Comparison of ENCODE assay signal across 9 cellular contexts in the genomic region with DNA sequence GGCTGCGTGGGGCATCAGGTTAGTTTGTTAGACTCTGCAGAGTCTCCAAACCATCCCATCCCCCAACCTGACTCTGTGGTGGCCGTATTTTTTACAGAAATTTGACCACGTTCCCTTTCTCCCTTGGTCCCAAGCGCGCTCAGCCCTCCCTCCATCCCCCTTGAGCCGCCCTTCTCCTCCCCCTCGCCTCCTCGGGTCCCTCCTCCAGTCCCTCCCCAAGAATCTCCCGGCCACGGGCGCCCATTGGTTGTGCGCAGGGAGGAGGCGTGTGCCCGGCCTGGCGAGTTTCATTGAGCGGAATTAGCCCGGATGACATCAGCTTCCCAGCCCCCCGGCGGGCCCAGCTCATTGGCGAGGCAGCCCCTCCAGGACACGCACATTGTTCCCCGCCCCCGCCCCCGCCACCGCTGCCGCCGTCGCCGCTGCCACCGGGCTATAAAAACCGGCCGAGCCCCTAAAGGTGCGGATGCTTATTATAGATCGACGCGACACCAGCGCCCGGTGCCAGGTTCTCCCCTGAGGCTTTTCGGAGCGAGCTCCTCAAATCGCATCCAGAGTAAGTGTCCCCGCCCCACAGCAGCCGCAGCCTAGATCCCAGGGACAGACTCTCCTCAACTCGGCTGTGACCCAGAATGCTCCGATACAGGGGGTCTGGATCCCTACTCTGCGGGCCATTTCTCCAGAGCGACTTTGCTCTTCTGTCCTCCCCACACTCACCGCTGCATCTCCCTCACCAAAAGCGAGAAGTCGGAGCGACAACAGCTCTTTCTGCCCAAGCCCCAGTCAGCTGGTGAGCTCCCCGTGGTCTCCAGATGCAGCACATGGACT. TPM values are rescaled to one million over a fixed set of nuclear protein-coding genes. Genes with fewer than 3 reads are reported as not detected.
A peak's percentile ranks its signal among the peaks of the same experiment; 100 is the strongest.
DNase-seq lines count a peak whose midpoint lies in the region; ATAC-seq lines count a peak whose summit lies in the region.
"Had no signal": no experiment of that assay in that cellular context is flagged by ENCODE, and none has a peak within 500 bp of the region (broad histone marks: within the 10 kb centered on the region; RNA-seq: fewer than 3 reads in every experiment).

TSS of gene OLIG2 (plus strand) at position 465 of the 828 bp plus-strand sequence. CDS start 928 bp downstream, outside the sequence.

- H3K27ac ChIP-seq in SJCRH30: peak within 1 kb of the TSS; percentile 58
- peak within 1 kb of the TSS; percentile 91 for H3K27ac ChIP-seq in substantia nigra (ENCODE audit: low read depth, low read length, poor library complexity, severe bottlenecking)

- no peak for DNase-seq in activated CD8-positive, alpha-beta memory T cell treated with anti-CD3 and anti-CD28 coated beads, Interleukin-2, amount 10 ng/mL, durations not matched to agents 7 days and 5 days
- no peak for DNase-seq in activated CD8-positive, alpha-beta memory T cell treated with anti-CD3 and anti-CD28 coated beads for 24 hours
- DNase-seq in SJCRH30 (peak; percentile 96 to 97), substantia nigra (lab: John Stamatoyannopoulos, UW) (peak; percentile 73 to 98 (median 94)), CD1c-positive myeloid dendritic cell (ENCODE audit: extremely low spot score) (no peak)
- DNase-seq: DND-41 had no signal

- peaks cover 6% of the 10 kb centered on the region; the same call in 1 of the 2 replicates for H3K4me1 ChIP-seq in SJCRH30

- H3K36me3 Mint-ChIP-seq in activated CD8-positive, alpha-beta memory T cell treated with anti-CD3 and anti-CD28 coated beads, Interleukin-2, amount 10 ng/mL, durations not matched to agents 7 days and 5 days: peaks cover 1% of the 10 kb centered on the region

- H3K9me3 Mint-ChIP-seq in activated CD8-positive, alpha-beta memory T cell treated with anti-CD3 and anti-CD28 coated beads, Interleukin-2, amount 10 ng/mL, durations not matched to agents 7 days and 5 days (ENCODE audit: low read depth): no peaks in the 10 kb centered on the region

- CTCF ChIA-PET in activated CD8-positive, alpha-beta memory T cell treated with anti-CD3 and anti-CD28 coated beads, Interleukin-2, amount 10 ng/mL, durations not matched to agents 7 days and 5 days (lab: Charles Lee): interaction anchor here (1.2 to 1.4 kb wide), 2 partner anchors 102 to 171 kb away, joined by 3 read pairs; no protein-coding TSS in a partner anchor

- H3K4me3 ChIP-seq in SJCRH30 (peak within 1 kb of the TSS; percentile 69), iPS-11a (ENCODE audit: low read depth, low read length) (peak within 1 kb of the TSS; percentile 28)

- H3K4me3 Mint-ChIP-seq in activated CD8-positive, alpha-beta memory T cell treated with anti-CD3 and anti-CD28 coated beads, Interleukin-2, amount 10 ng/mL, durations not matched to agents 7 days and 5 days: no peak within 1 kb of the TSS

- peak within 1 kb of the TSS; percentile 70 for H3K27ac Mint-ChIP-seq in activated CD8-positive, alpha-beta memory T cell treated with anti-CD3 and anti-CD28 coated beads, Interleukin-2, amount 10 ng/mL, durations not matched to agents 7 days and 5 days

- H3K36me3 ChIP-seq in SJCRH30: peaks cover 10% of the 10 kb centered on the region

- H3K27me3 ChIP-seq in SJCRH30: no peaks in the 10 kb centered on the region

- H3K27me3 Mint-ChIP-seq in activated CD8-positive, alpha-beta memory T cell treated with anti-CD3 and anti-CD28 coated beads, Interleukin-2, amount 10 ng/mL, durations not matched to agents 7 days and 5 days: peaks cover 91% of the 10 kb centered on the region

- H3K9me3 ChIP-seq in SJCRH30 (replicated peaks): no peaks in the 10 kb centered on the region

- peaks cover 19% of the 10 kb centered on the region for H3K4me1 Mint-ChIP-seq in activated CD8-positive, alpha-beta memory T cell treated with anti-CD3 and anti-CD28 coated beads, Interleukin-2, amount 10 ng/mL, durations not matched to agents 7 days and 5 days

- ATAC-seq in activated CD8-positive, alpha-beta memory T cell treated with anti-CD3 and anti-CD28 coated beads, Interleukin-2, amount 10 ng/mL, durations not matched to agents 7 days and 5 days: no peak
- no peak for ATAC-seq in HG02981 (IDR thresholded peaks at IDR 0.05; ENCODE audit: unreplicated experiment)
- no peak for ATAC-seq in HG03354 (IDR thresholded peaks at IDR 0.05; ENCODE audit: poor library complexity, severe bottlenecking, unreplicated experiment)

RNA-seq across cellular contexts. Expression of gene OLIG2, which starts in this region (rescaled TPM):
- total RNA-seq in activated CD8-positive, alpha-beta memory T cell treated with anti-CD3 and anti-CD28 coated beads, Interleukin-2, amount 10 ng/mL, durations not matched to agents 7 days and 5 days: not detected
- total RNA-seq in SJCRH30 (2014; rRNA removed; shearing (Covaris generic)): 15.9 and 17.2 TPM in 2 replicates

Comparison
In these comparisons a context has a peak if more than half of its experiments do, and no peak if none do; other contexts are left out.
1. RNA of gene OLIG2 (total RNA-seq): 15.9 to 17.2 TPM in SJCRH30; not detected in activated CD8-positive, alpha-beta memory T cell treated with anti-CD3 and anti-CD28 coated beads, Interleukin-2, amount 10 ng/mL, durations not matched to agents 7 days and 5 days; every median in the first group is over 10 times any median in the second.
2. DNase-seq: peak in SJCRH30 (2 of 2) and substantia nigra (49 of 49); none in activated CD8-positive, alpha-beta memory T cell treated with anti-CD3 and anti-CD28 coated beads, Interleukin-2, amount 10 ng/mL, durations not matched to agents 7 days and 5 days (single experiment), activated CD8-positive, alpha-beta memory T cell treated with anti-CD3 and anti-CD28 coated beads for 24 hours (single experiment) and CD1c-positive myeloid dendritic cell (single experiment).